In the genomic region with DNA sequence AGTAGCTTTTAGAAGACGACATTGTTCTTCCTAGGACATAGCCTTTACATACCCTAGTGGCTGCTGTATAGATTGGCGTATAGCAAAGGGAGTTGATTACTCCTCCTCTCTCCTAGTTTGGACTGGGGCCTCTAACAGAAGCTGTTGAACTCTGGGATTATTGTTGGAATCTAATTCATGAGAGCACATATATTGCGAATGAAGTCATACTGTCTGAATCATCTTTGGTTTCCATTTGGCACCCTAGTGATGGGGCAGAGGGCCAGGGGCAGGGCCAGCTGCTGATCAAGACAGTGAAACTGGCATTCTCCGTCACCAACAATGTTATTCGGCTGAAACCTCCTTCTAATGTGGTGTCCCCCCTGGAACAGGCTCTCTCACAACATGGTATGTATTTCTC, we compare ENCODE assay signal across 1 cellular context.
TF ChIP-seq lines count a peak whose summit lies in the region.

No MANE protein-coding gene starts in this region.

TF ChIP-seq in HCT116, 20 proteins besides CTCF, POLR2A, EP300 and RAD21 (continued from another document):
- TF ChIP-seq, protein P1, sequence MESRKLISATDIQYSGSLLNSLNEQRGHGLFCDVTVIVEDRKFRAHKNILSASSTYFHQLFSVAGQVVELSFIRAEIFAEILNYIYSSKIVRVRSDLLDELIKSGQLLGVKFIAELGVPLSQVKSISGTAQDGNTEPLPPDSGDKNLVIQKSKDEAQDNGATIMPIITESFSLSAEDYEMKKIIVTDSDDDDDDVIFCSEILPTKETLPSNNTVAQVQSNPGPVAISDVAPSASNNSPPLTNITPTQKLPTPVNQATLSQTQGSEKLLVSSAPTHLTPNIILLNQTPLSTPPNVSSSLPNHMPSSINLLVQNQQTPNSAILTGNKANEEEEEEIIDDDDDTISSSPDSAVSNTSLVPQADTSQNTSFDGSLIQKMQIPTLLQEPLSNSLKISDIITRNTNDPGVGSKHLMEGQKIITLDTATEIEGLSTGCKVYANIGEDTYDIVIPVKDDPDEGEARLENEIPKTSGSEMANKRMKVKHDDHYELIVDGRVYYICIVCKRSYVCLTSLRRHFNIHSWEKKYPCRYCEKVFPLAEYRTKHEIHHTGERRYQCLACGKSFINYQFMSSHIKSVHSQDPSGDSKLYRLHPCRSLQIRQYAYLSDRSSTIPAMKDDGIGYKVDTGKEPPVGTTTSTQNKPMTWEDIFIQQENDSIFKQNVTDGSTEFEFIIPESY (IDR thresholded peaks at IDR 0.05; ENCODE audit: extremely low read depth, insufficient replicate concordance, low read length), result no peak
- no peak for TF ChIP-seq ZFX (IDR thresholded peaks at IDR 0.05)
- no peak for TF ChIP-seq POLR2AphosphoS5 (IDR thresholded peaks at IDR 0.05; ENCODE audit: low read depth, low read length)
TF ChIP-seq in HCT116: peak in this region for 0.
